In genomic region chr7:32905175-32905662, GRCh38 we compare ENCODE assay signal across 7 cellular contexts. TPM values are rescaled to one million over a fixed set of nuclear protein-coding genes. Genes with fewer than 3 reads are reported as not detected.
A peak's percentile ranks its signal among the peaks of the same experiment; 100 is the strongest.
DNase-seq lines count a peak whose midpoint lies in the region; ATAC-seq and TF ChIP-seq lines count a peak whose summit lies in the region.

No MANE protein-coding gene starts in this region.

- POLR2A ChIA-PET in activated CD4-positive, alpha-beta memory T cell treated with anti-CD3 and anti-CD28 coated beads, Interleukin-2, amount 10 ng/mL, durations not matched to agents 7 days and 5 days (lab: Charles Lee): interaction anchor here (0.8 to 9.1 kb wide), 11 partner anchors 14 to 410 kb away, joined by 3 to 282 read pairs (median 4); partner anchors contain the start of genes AVL9, KBTBD2 and NT5C3A

- H3K4me1 Mint-ChIP-seq in activated CD4-positive, alpha-beta memory T cell treated with anti-CD3 and anti-CD28 coated beads, Interleukin-2, amount 10 ng/mL, durations not matched to agents 7 days and 5 days: peaks cover 19% of the 10 kb centered on the region
- peaks cover 7% of the 10 kb centered on the region for H3K4me1 Mint-ChIP-seq in mesothelial cell of epicardium

- ATAC-seq in GM19467 (IDR thresholded peaks at IDR 0.05; ENCODE audit: unreplicated experiment): peak; percentile 62

- H3K9me3 Mint-ChIP-seq in activated CD4-positive, alpha-beta memory T cell treated with anti-CD3 and anti-CD28 coated beads, Interleukin-2, amount 10 ng/mL, durations not matched to agents 7 days and 5 days: no peaks in the 10 kb centered on the region
- H3K9me3 Mint-ChIP-seq in mesothelial cell of epicardium: no peaks in the 10 kb centered on the region

- H3K27me3 Mint-ChIP-seq in activated CD4-positive, alpha-beta memory T cell treated with anti-CD3 and anti-CD28 coated beads, Interleukin-2, amount 10 ng/mL, durations not matched to agents 7 days and 5 days: no peaks in the 10 kb centered on the region
- no peaks in the 10 kb centered on the region for H3K27me3 Mint-ChIP-seq in mesothelial cell of epicardium (ENCODE audit: low read depth)

- TF ChIP-seq CTCF in mesothelial cell of epicardium (IDR thresholded peaks at IDR 0.05; ENCODE audit: unreplicated experiment): no peak

- peak overlapping the region; percentile 75 for H3K4me3 Mint-ChIP-seq in activated CD4-positive, alpha-beta memory T cell treated with anti-CD3 and anti-CD28 coated beads, Interleukin-2, amount 10 ng/mL, durations not matched to agents 7 days and 5 days
- H3K4me3 Mint-ChIP-seq in mesothelial cell of epicardium: peak overlapping the region; percentile 64

- no peaks in the 10 kb centered on the region for H3K36me3 Mint-ChIP-seq in activated CD4-positive, alpha-beta memory T cell treated with anti-CD3 and anti-CD28 coated beads, Interleukin-2, amount 10 ng/mL, durations not matched to agents 7 days and 5 days (ENCODE audit: low read depth)
- no peaks in the 10 kb centered on the region for H3K36me3 Mint-ChIP-seq in mesothelial cell of epicardium

- DNase-seq in NCI-H1048 (lab: John Stamatoyannopoulos, UW) (peak; percentile 96), mesothelial cell of epicardium (ENCODE audit: low spot score in 2 of 2, unreplicated experiment in 2 of 2) (peak in 1 of 2 experiments; percentile 51), cerebellar nuclear complex (lab: John Stamatoyannopoulos, UW) (no peak)
- DNase-seq in activated CD4-positive, alpha-beta memory T cell treated with anti-CD3 and anti-CD28 coated beads, Interleukin-2, amount 10 ng/mL, durations not matched to agents 7 days and 5 days: peak; percentile 90
- peak; percentile 66 for DNase-seq in effector CD8-positive, alpha-beta T cell (lab: John Stamatoyannopoulos, UW)
- peak; percentile 38 to 53 for DNase-seq in stimulated activated CD8-positive, alpha-beta memory T cell treated with anti-CD3 and anti-CD28 coated beads, Interleukin-2, amount 100 ng/mL, for 1 hour (ENCODE audit: low read depth in 2 of 2)

- peak overlapping the region; percentile 95 for H3K27ac Mint-ChIP-seq in activated CD4-positive, alpha-beta memory T cell treated with anti-CD3 and anti-CD28 coated beads, Interleukin-2, amount 10 ng/mL, durations not matched to agents 7 days and 5 days
- peak overlapping the region; percentile 79 for H3K27ac Mint-ChIP-seq in mesothelial cell of epicardium

- CTCF ChIA-PET in activated CD4-positive, alpha-beta memory T cell treated with anti-CD3 and anti-CD28 coated beads, Interleukin-2, amount 10 ng/mL, durations not matched to agents 7 days and 5 days (lab: Charles Lee): interaction anchor here (0.7 to 2.9 kb wide), 7 partner anchors 12 to 431 kb away, joined by 3 to 21 read pairs (median 16); partner anchors contain the start of gene KBTBD2

RNA-seq across cellular contexts. Expression of gene KBTBD2, which starts 13.7 kb away (rescaled TPM):
- 10 to 100 TPM; 43.8 to 45.6 TPM for total RNA-seq in activated CD4-positive, alpha-beta memory T cell treated with anti-CD3 and anti-CD28 coated beads, Interleukin-2, amount 10 ng/mL, durations not matched to agents 7 days and 5 days
- total RNA-seq in mesothelial cell of epicardium: 41.9 to 42.3 TPM (median 42.1 TPM) in 3 replicates

RNA-seq across cellular contexts. Expression of gene FKBP9, which starts 52.0 kb away (rescaled TPM):
- total RNA-seq in activated CD4-positive, alpha-beta memory T cell treated with anti-CD3 and anti-CD28 coated beads, Interleukin-2, amount 10 ng/mL, durations not matched to agents 7 days and 5 days: 1 to 10 TPM in 1 of 2 experiments, under 1 TPM in 1; 0.98 to 1.2 TPM
- total RNA-seq in mesothelial cell of epicardium: 186 to 208 TPM (median 186 TPM) in 3 replicates

Comparison
In these comparisons a context has a peak if more than half of its experiments do, and no peak if none do; other contexts are left out.
1. DNase-seq: peak in NCI-H1048 (single experiment), activated CD4-positive, alpha-beta memory T cell treated with anti-CD3 and anti-CD28 coated beads, Interleukin-2, amount 10 ng/mL, durations not matched to agents 7 days and 5 days (single experiment), effector CD8-positive, alpha-beta T cell (single experiment) and stimulated activated CD8-positive, alpha-beta memory T cell treated with anti-CD3 and anti-CD28 coated beads, Interleukin-2, amount 100 ng/mL, for 1 hour (2 of 2); none in cerebellar nuclear complex (0 of 2).
2. RNA of gene FKBP9, which starts 52.0 kb away (total RNA-seq): 186 to 208 TPM in mesothelial cell of epicardium; 0.98 to 1.2 TPM in activated CD4-positive, alpha-beta memory T cell treated with anti-CD3 and anti-CD28 coated beads, Interleukin-2, amount 10 ng/mL, durations not matched to agents 7 days and 5 days; every median in the first group is over 10 times any median in the second.